Comparison of ENCODE assay signal across 8 cellular contexts in genomic region chr19:10766681-10767201, GRCh38. TPM values are rescaled to one million over a fixed set of nuclear protein-coding genes. Genes with fewer than 3 reads are reported as not detected.
DNase-seq lines count a peak whose midpoint lies in the region; ATAC-seq, FAIRE-seq and TF ChIP-seq lines count a peak whose summit lies in the region.

No MANE protein-coding gene starts in this region.

- intact Hi-C loops in ascending aorta (cut with DNase I) (no loop called here), kidney (cut with DNase I) (no loop called here), thyroid gland (cut with DNase I) (loop anchor here (5.0 kb wide), 2 partner anchors 49 to 96 kb away; partner anchors contain the start of gene DNM2)

- TF ChIP-seq CTCF in ascending aorta (IDR thresholded peaks at IDR 0.05) (no peak), kidney (IDR thresholded peaks at IDR 0.05; ENCODE audit: borderline replicate concordance, extremely low read depth, insufficient read depth) (no peak), thyroid gland (IDR thresholded peaks at IDR 0.05) (no peak)

- 14 to 24% methylated on average over 4 to 6 of the region's 10 CpGs for WGBS in thyroid gland, 2 donors

- peak overlapping the region; percentile 75 for H3K27ac Mint-ChIP-seq in activated CD4-positive, alpha-beta T cell treated with anti-CD3 and anti-CD28 coated beads, Interleukin-2, amount 10 ng/mL, durations not matched to agents 7 days and 5 days

- H3K4me3 Mint-ChIP-seq in activated CD4-positive, alpha-beta T cell treated with anti-CD3 and anti-CD28 coated beads, Interleukin-2, amount 10 ng/mL, durations not matched to agents 7 days and 5 days: no peak overlapping the region

- CTCF ChIA-PET in activated CD4-positive, alpha-beta T cell treated with anti-CD3 and anti-CD28 coated beads, Interleukin-2, amount 10 ng/mL, durations not matched to agents 7 days and 5 days (lab: Charles Lee): interaction anchor here (1.1 to 1.3 kb wide), 3 partner anchors 8 to 11 kb away, joined by 3 to 8 read pairs (median 4); no protein-coding TSS in a partner anchor

- no peak for DNase-seq in activated CD4-positive, alpha-beta T cell treated with anti-CD3 and anti-CD28 coated beads, Interleukin-2, amount 10 ng/mL, durations not matched to agents 7 days and 5 days
- no peak for DNase-seq in activated CD4-positive, alpha-beta T cell treated with anti-CD3 and anti-CD28 coated beads, Interleukin-2, amount 50 U/mL, for 48 hours
- DNase-seq in ascending aorta (ENCODE audit: low spot score in 2 of 2) (no peak), kidney (peak; percentile 81), thyroid gland (peak; percentile 63 to 70), GM19239 (ENCODE audit: insufficient read length, low spot score) (no peak), HCEC 1CT (no peak)

- H3K27me3 ChIP-seq in ascending aorta (no peaks in the 10 kb centered on the region), thyroid gland (no peaks in the 10 kb centered on the region)

- H3K27ac ChIP-seq in ascending aorta (peak overlapping the region; percentile 60 to 71), kidney (ENCODE audit: low read depth in 2 of 2, low read length in 2 of 2) (peak overlapping the region; percentile 93 to 94), thyroid gland (peak overlapping the region in 2 of 3 donors; percentile 68 to 76)

- peaks cover 66% of the 10 kb centered on the region for H3K4me1 Mint-ChIP-seq in activated CD4-positive, alpha-beta T cell treated with anti-CD3 and anti-CD28 coated beads, Interleukin-2, amount 10 ng/mL, durations not matched to agents 7 days and 5 days

- no peak overlapping the region for H3K4me3 ChIP-seq in ascending aorta
- H3K4me3 ChIP-seq in kidney (ENCODE audit: low read length in 2 of 2): no peak overlapping the region
- no peak overlapping the region for H3K4me3 ChIP-seq in thyroid gland (replicated peaks in 1 of 3)

- H3K36me3 Mint-ChIP-seq in activated CD4-positive, alpha-beta T cell treated with anti-CD3 and anti-CD28 coated beads, Interleukin-2, amount 10 ng/mL, durations not matched to agents 7 days and 5 days (ENCODE audit: low read depth): peaks cover 41% of the 10 kb centered on the region

- H3K4me1 ChIP-seq in ascending aorta (peaks cover 20 to 48% of the 10 kb centered on the region in 2 donors), kidney (ENCODE audit: control insufficient read depth in 1 of 2, insufficient read depth in 1 of 2, low read depth in 1 of 2, low read length in 2 of 2) (peaks cover 76 to 85% of the 10 kb centered on the region in 2 donors), thyroid gland (peaks cover 31 to 80% of the 10 kb centered on the region in 2 donors)

- no peaks in the 10 kb centered on the region for H3K27me3 Mint-ChIP-seq in activated CD4-positive, alpha-beta T cell treated with anti-CD3 and anti-CD28 coated beads, Interleukin-2, amount 10 ng/mL, durations not matched to agents 7 days and 5 days

- H3K9me3 ChIP-seq in ascending aorta (no peaks in the 10 kb centered on the region), kidney (ENCODE audit: control insufficient read depth in 1 of 2, low read length in 2 of 2) (no peaks in the 10 kb centered on the region), thyroid gland (no peaks in the 10 kb centered on the region)

- POLR2A ChIA-PET in activated CD4-positive, alpha-beta T cell treated with anti-CD3 and anti-CD28 coated beads, Interleukin-2, amount 10 ng/mL, durations not matched to agents 7 days and 5 days (lab: Charles Lee): no interaction called here

- H3K9ac ChIP-seq in kidney (ENCODE audit: low read length in 2 of 2): peak overlapping the region; percentile 57 to 72

- FAIRE-seq in kidney (lab: Jason Lieb, UNC): no peak
- FAIRE-seq in GM19239 (lab: Jason Lieb, UNC): no peak

- ATAC-seq in GM18907 (IDR thresholded peaks at IDR 0.05; ENCODE audit: unreplicated experiment): no peak

- H3K36me3 ChIP-seq in ascending aorta (peaks cover 0 to 3% of the 10 kb centered on the region in 2 donors), kidney (ENCODE audit: control insufficient read depth in 1 of 2, insufficient read depth in 2 of 2, low read length in 2 of 2) (peaks cover 0 to 1% of the 10 kb centered on the region in 2 donors), thyroid gland (no peaks in the 10 kb centered on the region)

- TF ChIP-seq POLR2A in thyroid gland (IDR thresholded peaks at IDR 0.05): no peak

- no peaks in the 10 kb centered on the region for H3K9me3 Mint-ChIP-seq in activated CD4-positive, alpha-beta T cell treated with anti-CD3 and anti-CD28 coated beads, Interleukin-2, amount 10 ng/mL, durations not matched to agents 7 days and 5 days

RNA-seq across cellular contexts. Expression of gene DNM2, which starts 48.9 kb away (rescaled TPM):
- total RNA-seq in activated CD4-positive, alpha-beta T cell treated with anti-CD3 and anti-CD28 coated beads, Interleukin-2, amount 10 ng/mL, durations not matched to agents 7 days and 5 days: 100 to 1,000 TPM; 268 to 270 TPM
- 113 TPM for total RNA-seq in ascending aorta
- 226 TPM for total RNA-seq in kidney
- polyA plus RNA-seq in kidney (ENCODE audit: insufficient read depth, low read depth, low replicate concordance): 79.0 TPM
- total RNA-seq in thyroid gland: 100 to 1,000 TPM in 3 of 4 donors, 10 to 100 TPM in 1; 95.1 to 155 (median 120) TPM

Comparison
In these comparisons a context has a peak if more than half of its experiments do, and no peak if none do; other contexts are left out.
1. DNase-seq: peak in kidney (single experiment) and thyroid gland (2 of 2); none in activated CD4-positive, alpha-beta T cell treated with anti-CD3 and anti-CD28 coated beads, Interleukin-2, amount 10 ng/mL, durations not matched to agents 7 days and 5 days (single experiment), activated CD4-positive, alpha-beta T cell treated with anti-CD3 and anti-CD28 coated beads, Interleukin-2, amount 50 U/mL, for 48 hours (0 of 2), ascending aorta (0 of 2), GM19239 (single experiment) and HCEC 1CT (single experiment).
2. Peak in every context shown above with its lines, with median percentiles within 50 percentile points of each other: H3K27ac ChIP-seq.